In the genomic region with DNA sequence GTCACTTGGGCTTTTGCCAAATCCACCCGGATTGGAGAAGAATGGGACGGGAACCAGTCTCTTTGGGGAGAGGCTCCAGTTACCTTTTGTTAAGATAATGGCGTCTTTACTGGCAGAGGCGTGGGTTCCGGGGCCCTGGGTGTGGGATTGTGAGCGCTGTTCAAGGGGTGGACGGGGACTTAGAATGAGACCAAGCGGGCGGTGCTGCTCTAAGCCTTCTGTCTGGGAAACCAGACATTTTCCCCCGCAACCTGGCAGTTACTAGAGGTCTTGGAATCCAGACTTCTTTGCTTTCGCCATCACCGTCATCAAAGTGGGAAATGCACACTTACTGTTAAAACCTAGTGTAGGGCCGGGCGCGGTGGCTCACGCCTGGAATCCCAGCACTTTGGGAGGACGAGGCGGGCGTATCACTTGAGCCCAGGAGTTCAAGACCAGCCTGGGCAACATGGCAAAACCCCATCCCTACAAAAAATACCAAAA, we compare ENCODE assay signal across 1 cellular context.
TF ChIP-seq lines count a peak whose summit lies in the region.

No MANE protein-coding gene starts in this region.

TF ChIP-seq in HepG2, 621 proteins besides CTCF, POLR2A, EP300 and RAD21 (continued from another document and continues in another):
- TF ChIP-seq, protein P1, sequence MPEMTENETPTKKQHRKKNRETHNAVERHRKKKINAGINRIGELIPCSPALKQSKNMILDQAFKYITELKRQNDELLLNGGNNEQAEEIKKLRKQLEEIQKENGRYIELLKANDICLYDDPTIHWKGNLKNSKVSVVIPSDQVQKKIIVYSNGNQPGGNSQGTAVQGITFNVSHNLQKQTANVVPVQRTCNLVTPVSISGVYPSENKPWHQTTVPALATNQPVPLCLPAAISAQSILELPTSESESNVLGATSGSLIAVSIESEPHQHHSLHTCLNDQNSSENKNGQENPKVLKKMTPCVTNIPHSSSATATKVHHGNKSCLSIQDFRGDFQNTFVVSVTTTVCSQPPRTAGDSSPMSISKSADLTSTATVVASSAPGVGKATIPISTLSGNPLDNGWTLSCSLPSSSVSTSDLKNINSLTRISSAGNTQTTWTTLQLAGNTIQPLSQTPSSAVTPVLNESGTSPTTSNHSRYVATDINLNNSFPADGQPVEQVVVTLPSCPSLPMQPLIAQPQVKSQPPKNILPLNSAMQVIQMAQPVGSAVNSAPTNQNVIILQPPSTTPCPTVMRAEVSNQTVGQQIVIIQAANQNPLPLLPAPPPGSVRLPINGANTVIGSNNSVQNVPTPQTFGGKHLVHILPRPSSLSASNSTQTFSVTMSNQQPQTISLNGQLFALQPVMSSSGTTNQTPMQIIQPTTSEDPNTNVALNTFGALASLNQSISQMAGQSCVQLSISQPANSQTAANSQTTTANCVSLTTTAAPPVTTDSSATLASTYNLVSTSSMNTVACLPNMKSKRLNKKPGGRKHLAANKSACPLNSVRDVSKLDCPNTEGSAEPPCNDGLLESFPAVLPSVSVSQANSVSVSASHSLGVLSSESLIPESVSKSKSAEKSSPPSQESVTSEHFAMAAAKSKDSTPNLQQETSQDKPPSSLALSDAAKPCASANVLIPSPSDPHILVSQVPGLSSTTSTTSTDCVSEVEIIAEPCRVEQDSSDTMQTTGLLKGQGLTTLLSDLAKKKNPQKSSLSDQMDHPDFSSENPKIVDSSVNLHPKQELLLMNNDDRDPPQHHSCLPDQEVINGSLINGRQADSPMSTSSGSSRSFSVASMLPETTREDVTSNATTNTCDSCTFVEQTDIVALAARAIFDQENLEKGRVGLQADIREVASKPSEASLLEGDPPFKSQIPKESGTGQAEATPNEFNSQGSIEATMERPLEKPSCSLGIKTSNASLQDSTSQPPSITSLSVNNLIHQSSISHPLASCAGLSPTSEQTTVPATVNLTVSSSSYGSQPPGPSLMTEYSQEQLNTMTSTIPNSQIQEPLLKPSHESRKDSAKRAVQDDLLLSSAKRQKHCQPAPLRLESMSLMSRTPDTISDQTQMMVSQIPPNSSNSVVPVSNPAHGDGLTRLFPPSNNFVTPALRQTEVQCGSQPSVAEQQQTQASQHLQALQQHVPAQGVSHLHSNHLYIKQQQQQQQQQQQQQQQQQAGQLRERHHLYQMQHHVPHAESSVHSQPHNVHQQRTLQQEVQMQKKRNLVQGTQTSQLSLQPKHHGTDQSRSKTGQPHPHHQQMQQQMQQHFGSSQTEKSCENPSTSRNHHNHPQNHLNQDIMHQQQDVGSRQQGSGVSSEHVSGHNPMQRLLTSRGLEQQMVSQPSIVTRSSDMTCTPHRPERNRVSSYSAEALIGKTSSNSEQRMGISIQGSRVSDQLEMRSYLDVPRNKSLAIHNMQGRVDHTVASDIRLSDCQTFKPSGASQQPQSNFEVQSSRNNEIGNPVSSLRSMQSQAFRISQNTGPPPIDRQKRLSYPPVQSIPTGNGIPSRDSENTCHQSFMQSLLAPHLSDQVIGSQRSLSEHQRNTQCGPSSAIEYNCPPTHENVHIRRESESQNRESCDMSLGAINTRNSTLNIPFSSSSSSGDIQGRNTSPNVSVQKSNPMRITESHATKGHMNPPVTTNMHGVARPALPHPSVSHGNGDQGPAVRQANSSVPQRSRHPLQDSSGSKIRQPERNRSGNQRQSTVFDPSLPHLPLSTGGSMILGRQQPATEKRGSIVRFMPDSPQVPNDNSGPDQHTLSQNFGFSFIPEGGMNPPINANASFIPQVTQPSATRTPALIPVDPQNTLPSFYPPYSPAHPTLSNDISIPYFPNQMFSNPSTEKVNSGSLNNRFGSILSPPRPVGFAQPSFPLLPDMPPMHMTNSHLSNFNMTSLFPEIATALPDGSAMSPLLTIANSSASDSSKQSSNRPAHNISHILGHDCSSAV (CRISPR knock-in tag; IDR thresholded peaks at IDR 0.05; ENCODE audit: borderline replicate concordance): no peak; the same call in 1 of the 2 replicates
- TF ChIP-seq MEIS2 (CRISPR knock-in tag; IDR thresholded peaks at IDR 0.05) (no peak), ZNF225 (CRISPR knock-in tag; IDR thresholded peaks at IDR 0.05) (no peak), SRSF9 (IDR thresholded peaks at IDR 0.05; ENCODE audit: borderline replicate concordance, insufficient read depth, low read depth, low read length, poor library complexity, severe bottlenecking) (no peak), TMF1 (CRISPR knock-in tag; IDR thresholded peaks at IDR 0.05; ENCODE audit: low read depth) (peak; percentile 20; the same call in 1 of the 2 replicates), ARHGAP35 (CRISPR knock-in tag; IDR thresholded peaks at IDR 0.05; ENCODE audit: borderline replicate concordance) (no peak), ZNF891 (CRISPR knock-in tag; IDR thresholded peaks at IDR 0.05) (no peak; the same call in 1 of the 2 replicates), RFX1 (IDR thresholded peaks at IDR 0.05) (no peak), HOXA5 (CRISPR knock-in tag; IDR thresholded peaks at IDR 0.05) (no peak), ZNF354B (CRISPR knock-in tag; IDR thresholded peaks at IDR 0.05) (no peak), ZNF224 (CRISPR knock-in tag; IDR thresholded peaks at IDR 0.05) (no peak; the same call in 1 of the 2 replicates), FOXK1 (CRISPR knock-in tag; IDR thresholded peaks at IDR 0.05; ENCODE audit: borderline replicate concordance, low read depth) (no peak; the same call in 1 of the 2 replicates), NFKB2 (CRISPR knock-in tag; IDR thresholded peaks at IDR 0.05; ENCODE audit: borderline replicate concordance) (0 out of 2 replicates have a peak, but pooled peaks have one; percentile 42), ZNF3 (CRISPR knock-in tag; IDR thresholded peaks at IDR 0.05) (no peak), SALL2 (CRISPR knock-in tag; IDR thresholded peaks at IDR 0.05) (no peak), PHF8 (CRISPR knock-in tag; IDR thresholded peaks at IDR 0.05) (no peak), KLF11 (CRISPR knock-in tag; IDR thresholded peaks at IDR 0.05) (no peak), ZNF737 (CRISPR knock-in tag; IDR thresholded peaks at IDR 0.05; ENCODE audit: borderline replicate concordance) (no peak), PTBP1 (IDR thresholded peaks at IDR 0.05; ENCODE audit: low read depth, low read length, poor library complexity, severe bottlenecking) (no peak), GLI4 (CRISPR knock-in tag; IDR thresholded peaks at IDR 0.05; ENCODE audit: borderline replicate concordance) (peak; percentile 84), PRMT3 (CRISPR knock-in tag; IDR thresholded peaks at IDR 0.05; ENCODE audit: borderline replicate concordance, low read depth) (no peak), THAP11 (CRISPR knock-in tag; IDR thresholded peaks at IDR 0.05) (no peak), MAFK (conservative IDR thresholded peaks at IDR 0.05 in 1 of 2, IDR thresholded peaks at IDR 0.05 in 1 of 2; ENCODE audit: low read length in 2 of 2) (no peak), ZFP1 (CRISPR knock-in tag; IDR thresholded peaks at IDR 0.05) (0 out of 2 replicates have a peak, but pooled peaks have one; percentile 1), IKZF1 (IDR thresholded peaks at IDR 0.05) (no peak), NR2F2 (IDR thresholded peaks at IDR 0.05; ENCODE audit: borderline replicate concordance, low read depth) (no peak), RNF2 (conservative IDR thresholded peaks at IDR 0.05; ENCODE audit: low read depth) (no peak)
- TF ChIP-seq, protein P2, sequence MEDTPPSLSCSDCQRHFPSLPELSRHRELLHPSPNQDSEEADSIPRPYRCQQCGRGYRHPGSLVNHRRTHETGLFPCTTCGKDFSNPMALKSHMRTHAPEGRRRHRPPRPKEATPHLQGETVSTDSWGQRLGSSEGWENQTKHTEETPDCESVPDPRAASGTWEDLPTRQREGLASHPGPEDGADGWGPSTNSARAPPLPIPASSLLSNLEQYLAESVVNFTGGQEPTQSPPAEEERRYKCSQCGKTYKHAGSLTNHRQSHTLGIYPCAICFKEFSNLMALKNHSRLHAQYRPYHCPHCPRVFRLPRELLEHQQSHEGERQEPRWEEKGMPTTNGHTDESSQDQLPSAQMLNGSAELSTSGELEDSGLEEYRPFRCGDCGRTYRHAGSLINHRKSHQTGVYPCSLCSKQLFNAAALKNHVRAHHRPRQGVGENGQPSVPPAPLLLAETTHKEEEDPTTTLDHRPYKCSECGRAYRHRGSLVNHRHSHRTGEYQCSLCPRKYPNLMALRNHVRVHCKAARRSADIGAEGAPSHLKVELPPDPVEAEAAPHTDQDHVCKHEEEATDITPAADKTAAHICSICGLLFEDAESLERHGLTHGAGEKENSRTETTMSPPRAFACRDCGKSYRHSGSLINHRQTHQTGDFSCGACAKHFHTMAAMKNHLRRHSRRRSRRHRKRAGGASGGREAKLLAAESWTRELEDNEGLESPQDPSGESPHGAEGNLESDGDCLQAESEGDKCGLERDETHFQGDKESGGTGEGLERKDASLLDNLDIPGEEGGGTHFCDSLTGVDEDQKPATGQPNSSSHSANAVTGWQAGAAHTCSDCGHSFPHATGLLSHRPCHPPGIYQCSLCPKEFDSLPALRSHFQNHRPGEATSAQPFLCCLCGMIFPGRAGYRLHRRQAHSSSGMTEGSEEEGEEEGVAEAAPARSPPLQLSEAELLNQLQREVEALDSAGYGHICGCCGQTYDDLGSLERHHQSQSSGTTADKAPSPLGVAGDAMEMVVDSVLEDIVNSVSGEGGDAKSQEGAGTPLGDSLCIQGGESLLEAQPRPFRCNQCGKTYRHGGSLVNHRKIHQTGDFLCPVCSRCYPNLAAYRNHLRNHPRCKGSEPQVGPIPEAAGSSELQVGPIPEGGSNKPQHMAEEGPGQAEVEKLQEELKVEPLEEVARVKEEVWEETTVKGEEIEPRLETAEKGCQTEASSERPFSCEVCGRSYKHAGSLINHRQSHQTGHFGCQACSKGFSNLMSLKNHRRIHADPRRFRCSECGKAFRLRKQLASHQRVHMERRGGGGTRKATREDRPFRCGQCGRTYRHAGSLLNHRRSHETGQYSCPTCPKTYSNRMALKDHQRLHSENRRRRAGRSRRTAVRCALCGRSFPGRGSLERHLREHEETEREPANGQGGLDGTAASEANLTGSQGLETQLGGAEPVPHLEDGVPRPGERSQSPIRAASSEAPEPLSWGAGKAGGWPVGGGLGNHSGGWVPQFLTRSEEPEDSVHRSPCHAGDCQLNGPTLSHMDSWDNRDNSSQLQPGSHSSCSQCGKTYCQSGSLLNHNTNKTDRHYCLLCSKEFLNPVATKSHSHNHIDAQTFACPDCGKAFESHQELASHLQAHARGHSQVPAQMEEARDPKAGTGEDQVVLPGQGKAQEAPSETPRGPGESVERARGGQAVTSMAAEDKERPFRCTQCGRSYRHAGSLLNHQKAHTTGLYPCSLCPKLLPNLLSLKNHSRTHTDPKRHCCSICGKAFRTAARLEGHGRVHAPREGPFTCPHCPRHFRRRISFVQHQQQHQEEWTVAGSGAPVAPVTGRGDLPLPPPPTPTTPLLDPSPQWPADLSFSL (CRISPR knock-in tag; IDR thresholded peaks at IDR 0.05): 0 out of 2 replicates have a peak, but pooled peaks have one; percentile 32
- TF ChIP-seq, protein P3, sequence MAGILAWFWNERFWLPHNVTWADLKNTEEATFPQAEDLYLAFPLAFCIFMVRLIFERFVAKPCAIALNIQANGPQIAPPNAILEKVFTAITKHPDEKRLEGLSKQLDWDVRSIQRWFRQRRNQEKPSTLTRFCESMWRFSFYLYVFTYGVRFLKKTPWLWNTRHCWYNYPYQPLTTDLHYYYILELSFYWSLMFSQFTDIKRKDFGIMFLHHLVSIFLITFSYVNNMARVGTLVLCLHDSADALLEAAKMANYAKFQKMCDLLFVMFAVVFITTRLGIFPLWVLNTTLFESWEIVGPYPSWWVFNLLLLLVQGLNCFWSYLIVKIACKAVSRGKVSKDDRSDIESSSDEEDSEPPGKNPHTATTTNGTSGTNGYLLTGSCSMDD (CRISPR knock-in tag; IDR thresholded peaks at IDR 0.05): no peak
- TF ChIP-seq, protein P4, sequence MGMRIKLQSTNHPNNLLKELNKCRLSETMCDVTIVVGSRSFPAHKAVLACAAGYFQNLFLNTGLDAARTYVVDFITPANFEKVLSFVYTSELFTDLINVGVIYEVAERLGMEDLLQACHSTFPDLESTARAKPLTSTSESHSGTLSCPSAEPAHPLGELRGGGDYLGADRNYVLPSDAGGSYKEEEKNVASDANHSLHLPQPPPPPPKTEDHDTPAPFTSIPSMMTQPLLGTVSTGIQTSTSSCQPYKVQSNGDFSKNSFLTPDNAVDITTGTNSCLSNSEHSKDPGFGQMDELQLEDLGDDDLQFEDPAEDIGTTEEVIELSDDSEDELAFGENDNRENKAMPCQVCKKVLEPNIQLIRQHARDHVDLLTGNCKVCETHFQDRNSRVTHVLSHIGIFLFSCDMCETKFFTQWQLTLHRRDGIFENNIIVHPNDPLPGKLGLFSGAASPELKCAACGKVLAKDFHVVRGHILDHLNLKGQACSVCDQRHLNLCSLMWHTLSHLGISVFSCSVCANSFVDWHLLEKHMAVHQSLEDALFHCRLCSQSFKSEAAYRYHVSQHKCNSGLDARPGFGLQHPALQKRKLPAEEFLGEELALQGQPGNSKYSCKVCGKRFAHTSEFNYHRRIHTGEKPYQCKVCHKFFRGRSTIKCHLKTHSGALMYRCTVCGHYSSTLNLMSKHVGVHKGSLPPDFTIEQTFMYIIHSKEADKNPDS (CRISPR knock-in tag; IDR thresholded peaks at IDR 0.05): no peak
- TF ChIP-seq, protein P5, sequence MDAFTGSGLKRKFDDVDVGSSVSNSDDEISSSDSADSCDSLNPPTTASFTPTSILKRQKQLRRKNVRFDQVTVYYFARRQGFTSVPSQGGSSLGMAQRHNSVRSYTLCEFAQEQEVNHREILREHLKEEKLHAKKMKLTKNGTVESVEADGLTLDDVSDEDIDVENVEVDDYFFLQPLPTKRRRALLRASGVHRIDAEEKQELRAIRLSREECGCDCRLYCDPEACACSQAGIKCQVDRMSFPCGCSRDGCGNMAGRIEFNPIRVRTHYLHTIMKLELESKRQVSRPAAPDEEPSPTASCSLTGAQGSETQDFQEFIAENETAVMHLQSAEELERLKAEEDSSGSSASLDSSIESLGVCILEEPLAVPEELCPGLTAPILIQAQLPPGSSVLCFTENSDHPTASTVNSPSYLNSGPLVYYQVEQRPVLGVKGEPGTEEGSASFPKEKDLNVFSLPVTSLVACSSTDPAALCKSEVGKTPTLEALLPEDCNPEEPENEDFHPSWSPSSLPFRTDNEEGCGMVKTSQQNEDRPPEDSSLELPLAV (CRISPR knock-in tag; conservative IDR thresholded peaks at IDR 0.05; ENCODE audit: low read depth): no peak
- TF ChIP-seq, protein P6, sequence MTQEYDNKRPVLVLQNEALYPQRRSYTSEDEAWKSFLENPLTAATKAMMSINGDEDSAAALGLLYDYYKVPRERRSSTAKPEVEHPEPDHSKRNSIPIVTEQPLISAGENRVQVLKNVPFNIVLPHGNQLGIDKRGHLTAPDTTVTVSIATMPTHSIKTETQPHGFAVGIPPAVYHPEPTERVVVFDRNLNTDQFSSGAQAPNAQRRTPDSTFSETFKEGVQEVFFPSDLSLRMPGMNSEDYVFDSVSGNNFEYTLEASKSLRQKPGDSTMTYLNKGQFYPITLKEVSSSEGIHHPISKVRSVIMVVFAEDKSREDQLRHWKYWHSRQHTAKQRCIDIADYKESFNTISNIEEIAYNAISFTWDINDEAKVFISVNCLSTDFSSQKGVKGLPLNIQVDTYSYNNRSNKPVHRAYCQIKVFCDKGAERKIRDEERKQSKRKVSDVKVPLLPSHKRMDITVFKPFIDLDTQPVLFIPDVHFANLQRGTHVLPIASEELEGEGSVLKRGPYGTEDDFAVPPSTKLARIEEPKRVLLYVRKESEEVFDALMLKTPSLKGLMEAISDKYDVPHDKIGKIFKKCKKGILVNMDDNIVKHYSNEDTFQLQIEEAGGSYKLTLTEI (CRISPR knock-in tag; conservative IDR thresholded peaks at IDR 0.05): no peak
- TF ChIP-seq, protein P7, sequence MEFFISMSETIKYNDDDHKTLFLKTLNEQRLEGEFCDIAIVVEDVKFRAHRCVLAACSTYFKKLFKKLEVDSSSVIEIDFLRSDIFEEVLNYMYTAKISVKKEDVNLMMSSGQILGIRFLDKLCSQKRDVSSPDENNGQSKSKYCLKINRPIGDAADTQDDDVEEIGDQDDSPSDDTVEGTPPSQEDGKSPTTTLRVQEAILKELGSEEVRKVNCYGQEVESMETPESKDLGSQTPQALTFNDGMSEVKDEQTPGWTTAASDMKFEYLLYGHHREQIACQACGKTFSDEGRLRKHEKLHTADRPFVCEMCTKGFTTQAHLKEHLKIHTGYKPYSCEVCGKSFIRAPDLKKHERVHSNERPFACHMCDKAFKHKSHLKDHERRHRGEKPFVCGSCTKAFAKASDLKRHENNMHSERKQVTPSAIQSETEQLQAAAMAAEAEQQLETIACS (CRISPR knock-in tag; IDR thresholded peaks at IDR 0.05): no peak
